In the genomic region with DNA sequence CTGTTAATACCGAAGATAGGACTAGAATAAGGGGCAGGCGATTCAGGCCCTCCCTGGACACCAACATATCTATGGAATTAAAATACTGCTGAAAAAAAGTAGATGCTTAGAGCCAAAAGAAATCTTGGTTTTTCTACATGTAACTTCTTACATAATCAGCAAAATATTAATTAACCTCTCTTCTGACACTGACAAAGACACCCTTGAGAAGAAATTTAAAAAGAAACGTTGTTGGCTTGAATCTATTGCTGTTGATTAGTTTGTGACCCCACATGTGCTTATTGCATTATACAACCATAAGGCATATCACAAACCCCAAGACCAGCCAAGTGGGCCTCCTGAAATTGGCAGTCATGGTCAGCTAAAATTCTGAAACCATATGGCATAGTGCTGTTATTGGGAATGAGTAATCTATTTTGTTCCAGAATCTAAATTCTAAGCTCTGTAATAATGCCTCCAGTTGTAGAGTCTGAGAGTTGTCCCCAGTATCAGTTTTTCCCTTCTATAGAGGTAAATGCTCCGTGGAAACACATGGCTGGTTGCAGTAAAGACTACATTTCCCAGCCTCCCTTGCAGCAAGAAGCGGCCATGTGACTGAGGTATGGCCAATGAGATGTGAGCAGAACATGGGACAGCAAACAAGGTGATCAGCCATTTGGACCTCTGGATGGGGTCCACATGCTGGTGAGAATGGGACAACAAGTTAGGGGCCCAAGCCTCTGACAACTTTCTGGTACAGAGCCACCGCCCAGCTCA, we compare ENCODE assay signal across 8 cellular contexts. TPM values are rescaled to one million over a fixed set of nuclear protein-coding genes. Genes with fewer than 3 reads are reported as not detected.
DNase-seq lines count a peak whose midpoint lies in the region; ATAC-seq, FAIRE-seq and TF ChIP-seq lines count a peak whose summit lies in the region.

No MANE protein-coding gene starts in this region.

- no peak overlapping the region for H2AFZ ChIP-seq in MM.1S (ENCODE audit: low read length)

- no peaks in the 10 kb centered on the region for H3F3A ChIP-seq in MM.1S (ENCODE audit: insufficient read depth, low read length)

- intact Hi-C loops in activated CD4-positive, alpha-beta T cell treated with anti-CD3 and anti-CD28 coated beads, Interleukin-2, amount 10 ng/mL, durations not matched to agents 24 days and 14 days (cut with micrococcal nuclease), result no loop called here
- intact Hi-C loops in lower leg skin (cut with DNase I; ENCODE audit: low total_unique reads), result no loop called here

- H3K79me2 ChIP-seq in MM.1S (ENCODE audit: low read length), result no peaks in the 10 kb centered on the region

- H4K20me1 ChIP-seq in MM.1S (ENCODE audit: insufficient read depth, low read length), result no peaks in the 10 kb centered on the region

- no peaks in the 10 kb centered on the region for H3K27me3 ChIP-seq in MM.1S (replicated peaks; ENCODE audit: insufficient read depth, low read length)

- H3K9me3 ChIP-seq in MM.1S (replicated peaks; ENCODE audit: insufficient read depth, low read length), result no peaks in the 10 kb centered on the region

- 84 to 85% methylated on average over 6 of the region's 6 CpGs for WGBS in lower leg skin, 2 donors

- no peak for FAIRE-seq in urothelium cell line (lab: Jason Lieb, UNC)

- DNase-seq in EH (ENCODE audit: low read depth), result peak; percentile 60
- DNase-seq in MM.1S, result peak; percentile 13
- DNase-seq in activated CD4-positive, alpha-beta T cell treated with anti-CD3 and anti-CD28 coated beads, Interleukin-2, amount 10 ng/mL, durations not matched to agents 24 days and 14 days, result peak; percentile 78
- DNase-seq in germinal center (ENCODE audit: low spot score), result peak; percentile 39
- peak; percentile 78 for DNase-seq in urothelium cell line (ENCODE audit: low spot score)
- no peak for DNase-seq in lower leg skin (ENCODE audit: low spot score in 2 of 2)
- no peak for DNase-seq in middle frontal gyrus (ENCODE audit: extremely low spot score, low spot score)

- H3K27me3 Mint-ChIP-seq in activated CD4-positive, alpha-beta T cell treated with anti-CD3 and anti-CD28 coated beads, Interleukin-2, amount 10 ng/mL, durations not matched to agents 24 days and 14 days, result no peaks in the 10 kb centered on the region

- peaks cover 5% of the 10 kb centered on the region; the same call in 1 of the 2 replicates for H3K4me1 ChIP-seq in MM.1S (ENCODE audit: low read length)

- no peak overlapping the region for H3K4me2 ChIP-seq in MM.1S (ENCODE audit: low read depth, low read length)

- TF ChIP-seq POLR2A in lower leg skin (IDR thresholded peaks at IDR 0.05), result no peak

- no peak for ATAC-seq in HG02884 (IDR thresholded peaks at IDR 0.05; ENCODE audit: unreplicated experiment)

- no peaks in the 10 kb centered on the region for H3K9me2 ChIP-seq in MM.1S (replicated peaks; ENCODE audit: insufficient read depth, low read length)

- no peaks in the 10 kb centered on the region for H3K36me3 Mint-ChIP-seq in activated CD4-positive, alpha-beta T cell treated with anti-CD3 and anti-CD28 coated beads, Interleukin-2, amount 10 ng/mL, durations not matched to agents 24 days and 14 days (ENCODE audit: low read depth)

- H3K9ac ChIP-seq in MM.1S (ENCODE audit: low read length), result no peak overlapping the region

- H3K9me3 Mint-ChIP-seq in activated CD4-positive, alpha-beta T cell treated with anti-CD3 and anti-CD28 coated beads, Interleukin-2, amount 10 ng/mL, durations not matched to agents 24 days and 14 days, result no peaks in the 10 kb centered on the region

- no peak overlapping the region for H3K27ac Mint-ChIP-seq in activated CD4-positive, alpha-beta T cell treated with anti-CD3 and anti-CD28 coated beads, Interleukin-2, amount 10 ng/mL, durations not matched to agents 24 days and 14 days

- no peak for TF ChIP-seq CTCF in MM.1S (IDR thresholded peaks at IDR 0.05; ENCODE audit: low read length)
- no peak for TF ChIP-seq CTCF in lower leg skin (IDR thresholded peaks at IDR 0.05)

- peaks cover 22% of the 10 kb centered on the region for H3K4me1 Mint-ChIP-seq in activated CD4-positive, alpha-beta T cell treated with anti-CD3 and anti-CD28 coated beads, Interleukin-2, amount 10 ng/mL, durations not matched to agents 24 days and 14 days

- H3K27ac ChIP-seq in MM.1S (ENCODE audit: low read length), result no peak overlapping the region

- H3K36me3 ChIP-seq in MM.1S (replicated peaks; ENCODE audit: insufficient read depth, low read length), result no peaks in the 10 kb centered on the region

- H3K4me3 ChIP-seq in MM.1S (ENCODE audit: low read length) (no peak overlapping the region), lower leg skin (ENCODE audit: low read depth, poor library complexity, severe bottlenecking) (no peak overlapping the region)

- no peak overlapping the region for H3K4me3 Mint-ChIP-seq in activated CD4-positive, alpha-beta T cell treated with anti-CD3 and anti-CD28 coated beads, Interleukin-2, amount 10 ng/mL, durations not matched to agents 24 days and 14 days

RNA-seq across cellular contexts. Expression of a gene that starts 42.4 kb away (rescaled TPM):
- 61.4 and 62.9 TPM in 2 replicates for total RNA-seq in activated CD4-positive, alpha-beta T cell treated with anti-CD3 and anti-CD28 coated beads, Interleukin-2, amount 10 ng/mL, durations not matched to agents 24 days and 14 days
- total RNA-seq in lower leg skin, result 10 to 100 TPM; 19.1 to 29.8 (median 23.3) TPM

Comparison
In these comparisons a context has a peak if more than half of its experiments do, and no peak if none do; other contexts are left out.
1. DNase-seq: peak in EH (single experiment), MM.1S (single experiment), activated CD4-positive, alpha-beta T cell treated with anti-CD3 and anti-CD28 coated beads, Interleukin-2, amount 10 ng/mL, durations not matched to agents 24 days and 14 days (single experiment), germinal center (single experiment) and urothelium cell line (single experiment); none in lower leg skin (0 of 2) and middle frontal gyrus (single experiment).